In the genomic region with DNA sequence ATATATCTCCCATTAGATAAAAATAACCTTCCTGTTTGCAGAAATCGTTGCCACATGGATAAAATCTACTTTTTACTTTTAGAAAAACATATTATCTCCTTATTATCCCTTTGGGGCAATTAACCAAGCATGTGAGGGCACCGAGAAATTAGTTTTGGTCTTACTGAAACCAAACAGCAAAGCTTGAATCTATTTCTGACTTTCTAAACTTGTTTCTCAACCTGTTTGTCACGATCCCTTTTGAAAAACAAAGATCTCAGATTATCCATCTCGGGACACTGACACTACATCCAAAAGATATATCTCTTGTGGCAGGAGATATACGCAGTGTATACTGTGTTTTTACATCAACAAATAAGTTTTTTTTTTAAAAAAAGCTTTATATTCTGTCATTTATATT, we compare ENCODE assay signal across 9 cellular contexts. TPM values are rescaled to one million over a fixed set of nuclear protein-coding genes. Genes with fewer than 3 reads are reported as not detected.
DNase-seq lines count a peak whose midpoint lies in the region; ATAC-seq, FAIRE-seq and TF ChIP-seq lines count a peak whose summit lies in the region.
"Had no signal": no experiment of that assay in that cellular context is flagged by ENCODE, and none has a peak within 500 bp of the region (broad histone marks: within the 10 kb centered on the region; RNA-seq: fewer than 3 reads in every experiment).

No MANE protein-coding gene starts in this region.

- TF ChIP-seq CTCF in GM12875 (IDR thresholded peaks at IDR 0.05; ENCODE audit: borderline replicate concordance, insufficient read depth, low read depth, low read length) (no peak), PC-3 (conservative IDR thresholded peaks at IDR 0.05; ENCODE audit: low read depth, low read length) (no peak), psoas muscle (IDR thresholded peaks at IDR 0.05) (no peak)

- H3K9me3 ChIP-seq in PC-3 (ENCODE audit: low read length) (no peaks in the 10 kb centered on the region), psoas muscle (no peaks in the 10 kb centered on the region)

- 0 out of 2 replicates have a peak overlapping the region, but pooled peaks have one; percentile 4 for H2AFZ ChIP-seq in PC-3 (ENCODE audit: low read length)

- no peak overlapping the region for H3K27ac ChIP-seq in PC-3 (ENCODE audit: low read length)
- peak overlapping the region; percentile 94 for H3K27ac ChIP-seq in psoas muscle

- H3K9me2 ChIP-seq in PC-3 (replicated peaks; ENCODE audit: low read length), result no peaks in the 10 kb centered on the region

- POLR2A ChIA-PET in PC-3 (lab: Charles Lee; ENCODE audit: unreplicated experiment), result no interaction called here

- H3K27me3 ChIP-seq in PC-3 (ENCODE audit: low read length), result no peaks in the 10 kb centered on the region
- no peaks in the 10 kb centered on the region for H3K27me3 ChIP-seq in psoas muscle (ENCODE audit: insufficient read depth in 3 of 3, low read length in 2 of 3)
- peaks cover 4% of the 10 kb centered on the region; the same call in 1 of the 2 replicates for H3K27me3 ChIP-seq in H7 (ENCODE audit: control insufficient read depth, insufficient read depth, low read length)

- BruUV-seq in PC-3 (replicated peaks; lab: Mats Ljungman, UMichigan), result no TSS peak

- H3K4me1 ChIP-seq in PC-3 (ENCODE audit: insufficient read depth, low read length) (peaks cover 36% of the 10 kb centered on the region), psoas muscle (peaks cover 59% of the 10 kb centered on the region)

- H3K4me3 ChIP-seq in GM12875 (ENCODE audit: low read depth, low read length) (peak overlapping the region; percentile 46), PC-3 (ENCODE audit: low read length) (peak overlapping the region; percentile 100), psoas muscle (peak overlapping the region; percentile 83), H7 (ENCODE audit: insufficient read depth, low read depth, low read length) (no peak overlapping the region)

- WGBS in psoas muscle, 3 donors, result 53 to 62% (median 56%) methylated on average over 5 of the region's 5 CpGs

- intact Hi-C loops in PC-3 (cut with micrococcal nuclease), result loop anchor here (5.0 to 10.0 kb wide), 4 partner anchors 53 to 410 kb away; a partner anchor contains a TSS
- intact Hi-C loops in psoas muscle (cut with DNase I), result loop anchor here (5.0 to 10.0 kb wide), 2 partner anchors 70 to 607 kb away; a partner anchor contains a TSS

- FAIRE-seq in endometrium (lab: Jason Lieb, UNC), result peak; percentile 23

- H4K20me1 ChIP-seq in PC-3 (ENCODE audit: low read length), result no peaks in the 10 kb centered on the region

- H3F3A ChIP-seq in PC-3 (ENCODE audit: low read length, unreplicated experiment), result no peaks in the 10 kb centered on the region

- H3K9ac ChIP-seq in PC-3 (ENCODE audit: low read length), result peak overlapping the region; percentile 85; the same call in 1 of the 2 replicates

- CTCF ChIA-PET in PC-3 (lab: Charles Lee), result interaction anchor here (0.6 kb wide), 1 partner anchor 32 kb away, joined by 7 read pairs; no protein-coding TSS in a partner anchor

- peak overlapping the region; percentile 91 for H3K4me2 ChIP-seq in PC-3 (ENCODE audit: low read length)

- ATAC-seq in PC-3, result no peak
- no peak for ATAC-seq in psoas muscle
- ATAC-seq in HG03025 (IDR thresholded peaks at IDR 0.05; ENCODE audit: low FRiP score, unreplicated experiment), result no peak
- no peak for ATAC-seq in HG02623 (IDR thresholded peaks at IDR 0.05; ENCODE audit: unreplicated experiment)

- no peaks in the 10 kb centered on the region; the same call in 1 of the 2 replicates for H3K36me3 ChIP-seq in PC-3 (ENCODE audit: low read depth, low read length)
- peaks cover 4 to 20% of the 10 kb centered on the region in 2 donors for H3K36me3 ChIP-seq in psoas muscle (ENCODE audit: insufficient read depth in 1 of 2, low read depth in 1 of 2)
- H3K36me3 ChIP-seq in H7 (replicated peaks; ENCODE audit: control insufficient read depth, insufficient read depth, low read length), result no peaks in the 10 kb centered on the region; the same call in 1 of the 2 replicates

- H3K79me2 ChIP-seq in PC-3 (ENCODE audit: low read length), result peaks cover 66% of the 10 kb centered on the region

- DNase-seq in PC-3 (no peak), psoas muscle (no peak), H7 (no peak), A172 (ENCODE audit: low spot score) (no peak)
- DNase-seq: NCI-H524 treated with DMSO at 0.1 percent for 48 hours had no signal

RNA-seq across cellular contexts. Expression of a gene that starts 2.3 kb away (rescaled TPM):
- total RNA-seq in PC-3 (2014; rRNA removed) (12.3 and 17.0 TPM in 2 replicates), psoas muscle (10 to 100 TPM; 13.5 to 21.3 (median 18.2) TPM)
- 10 to 100 TPM in 2 of 3 donors, 1 to 10 TPM in 1; 9.4 to 15.5 (median 12.7) TPM for polyA plus RNA-seq in psoas muscle
- 12.9 and 13.1 TPM in 2 replicates for total RNA-seq in H7 (2014; rRNA removed; shearing (Covaris generic))
- total RNA-seq in A172 (2014; rRNA removed; shearing (Covaris generic)), result 21.5 and 21.6 TPM in 2 replicates
